ENCODE assay signal across 8 cellular contexts in the genomic region with DNA sequence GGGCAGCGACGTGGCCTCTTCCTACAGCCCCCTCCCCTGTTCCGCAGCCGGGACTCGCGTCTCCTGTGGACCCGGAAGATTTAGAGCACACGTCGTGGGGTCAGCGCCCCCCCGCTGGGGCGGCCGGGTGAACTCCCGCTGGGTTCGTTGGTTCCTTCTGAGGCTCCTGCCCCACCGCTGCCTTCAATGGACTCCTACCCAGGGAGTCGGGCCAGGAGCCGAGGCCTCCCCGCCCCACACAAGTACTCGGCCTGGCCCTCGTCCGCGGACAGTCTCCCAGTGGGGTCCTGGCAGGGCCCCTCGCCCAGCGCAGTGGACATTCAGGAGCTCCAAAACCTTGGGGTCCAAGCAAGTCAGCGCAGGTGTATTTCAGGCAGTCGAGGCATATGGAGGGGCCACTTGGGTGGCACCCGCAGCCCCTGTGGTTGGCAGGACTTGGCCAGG. TPM values are rescaled to one million over a fixed set of nuclear protein-coding genes. Genes with fewer than 3 reads are reported as not detected.
A peak's percentile ranks its signal among the peaks of the same experiment; 100 is the strongest.
DNase-seq lines count a peak whose midpoint lies in the region; ATAC-seq and TF ChIP-seq lines count a peak whose summit lies in the region.

No MANE protein-coding gene starts in this region.

- TF ChIP-seq CTCF in astrocyte of the spinal cord (IDR thresholded peaks at IDR 0.05; ENCODE audit: low read depth, low read length) (no peak), left lung (IDR thresholded peaks at IDR 0.05) (no peak), tibial nerve (IDR thresholded peaks at IDR 0.05) (no peak)

- in situ Hi-C loops in astrocyte of the spinal cord (cut with HindIII; ENCODE audit: low sequenced_read_pairs): no loop called here

- peak; percentile 27 for DNase-seq in HK-2 (ENCODE audit: unreplicated experiment)
- DNase-seq in astrocyte of the spinal cord (ENCODE audit: low read depth, low spot score): no peak
- peak in 1 of 2 donors; percentile 87 for DNase-seq in left lung
- DNase-seq in tibial nerve (ENCODE audit: low spot score in 2 of 2): no peak
- DNase-seq in cerebellum (ENCODE audit: low spot score): no peak
- no peak for DNase-seq in kidney glomerular epithelial cell (lab: John Stamatoyannopoulos, UW)

- peak; percentile 6 for ATAC-seq in left lung
- ATAC-seq in HG02763 (IDR thresholded peaks at IDR 0.05; ENCODE audit: unreplicated experiment): no peak

- H3K79me2 ChIP-seq in ACC112 (ENCODE audit: control insufficient read depth, insufficient read depth, low read length, unreplicated experiment): no peaks in the 10 kb centered on the region

- H3K4me1 ChIP-seq in ACC112 (ENCODE audit: control insufficient read depth, insufficient read depth, low read length, unreplicated experiment) (peaks cover 11% of the 10 kb centered on the region), left lung (peaks cover 23 to 48% of the 10 kb centered on the region in 2 donors), tibial nerve (peaks cover 0 to 70% (median 15%) of the 10 kb centered on the region in 4 donors)

- TF ChIP-seq EP300 in tibial nerve (IDR thresholded peaks at IDR 0.05): no peak

- WGBS in tibial nerve, 2 donors: 5 to 6% methylated on average over 18 to 20 of the region's 28 CpGs

- TF ChIP-seq POLR2A in tibial nerve (IDR thresholded peaks at IDR 0.05): no peak

- intact Hi-C loops in left lung (cut with DNase I): no loop called here

- H3K36me3 ChIP-seq in ACC112 (ENCODE audit: insufficient read depth, low read length) (no peaks in the 10 kb centered on the region), left lung (no peaks in the 10 kb centered on the region), tibial nerve (no peaks in the 10 kb centered on the region)

- H2AFZ ChIP-seq in ACC112 (ENCODE audit: low read length, unreplicated experiment): no peak overlapping the region

- H3K9me3 ChIP-seq in left lung: no peaks in the 10 kb centered on the region
- no peaks in the 10 kb centered on the region for H3K9me3 ChIP-seq in tibial nerve

- H3K27me3 ChIP-seq in ACC112 (ENCODE audit: insufficient read depth, low read length): 0 out of 2 replicates have a peak, but pooled peaks cover 5% of the 10 kb centered on the region
- peaks cover 41 to 89% of the 10 kb centered on the region in 2 donors for H3K27me3 ChIP-seq in left lung
- peaks cover 0 to 31% of the 10 kb centered on the region in 2 donors for H3K27me3 ChIP-seq in tibial nerve

- H3K27ac ChIP-seq in ACC112 (ENCODE audit: low read depth, low read length): no peak overlapping the region
- H3K27ac ChIP-seq in left lung: no peak overlapping the region
- H3K27ac ChIP-seq in tibial nerve: peak overlapping the region; percentile 61 to 88 (median 74)

- peak overlapping the region; percentile 66 for H3K4me3 ChIP-seq in ACC112 (ENCODE audit: low read depth, low read length)
- H3K4me3 ChIP-seq in astrocyte of the spinal cord (ENCODE audit: low read depth, low read length): peak overlapping the region; percentile 39
- H3K4me3 ChIP-seq in left lung: peak overlapping the region; percentile 25 to 57
- H3K4me3 ChIP-seq in tibial nerve: peak overlapping the region; percentile 38 to 78 (median 58)

RNA-seq across cellular contexts. Expression of a gene that starts 1.2 kb away (rescaled TPM):
- total RNA-seq in left lung (1 to 10 TPM; 2.7 to 5.2 TPM), tibial nerve (10 to 100 TPM; 10.9 to 65.3 (median 32.6) TPM), cerebellum (15.3 TPM)

Comparison
In these comparisons a context has a peak if more than half of its experiments do, and no peak if none do; other contexts are left out.
1. H3K27ac ChIP-seq: peak in tibial nerve (4 of 4); none in ACC112 (single experiment) and left lung (0 of 2).
2. Peak in every context shown above with its lines, with median percentiles within 50 percentile points of each other: H3K4me3 ChIP-seq.